1 cellular context compared by ENCODE assay signal in genomic region chr2:70906439-70907018, GRCh38.
TF ChIP-seq lines count a peak whose summit lies in the region.

No MANE protein-coding gene starts in this region.

TF ChIP-seq in SK-N-SH treated with all-trans-retinoic acid at 6 μM for 48 hours, 23 proteins besides CTCF, POLR2A, EP300 and RAD21 (continued from another document):
- TF ChIP-seq CSRNP3 (CRISPR knock-in tag; IDR thresholded peaks at IDR 0.05) = no peak
- TF ChIP-seq ZC3H10 (CRISPR knock-in tag; IDR thresholded peaks at IDR 0.05) = no peak
- no peak for TF ChIP-seq OSR1 (CRISPR knock-in tag; IDR thresholded peaks at IDR 0.05)
- no peak for TF ChIP-seq ZFP3 (CRISPR knock-in tag; IDR thresholded peaks at IDR 0.05)
- TF ChIP-seq ZNF70 (CRISPR knock-in tag; IDR thresholded peaks at IDR 0.05) = no peak
- no peak for TF ChIP-seq ARNTL (CRISPR knock-in tag; IDR thresholded peaks at IDR 0.05; ENCODE audit: borderline replicate concordance, low read depth)
